1 cellular context compared by ENCODE assay signal in the genomic region with DNA sequence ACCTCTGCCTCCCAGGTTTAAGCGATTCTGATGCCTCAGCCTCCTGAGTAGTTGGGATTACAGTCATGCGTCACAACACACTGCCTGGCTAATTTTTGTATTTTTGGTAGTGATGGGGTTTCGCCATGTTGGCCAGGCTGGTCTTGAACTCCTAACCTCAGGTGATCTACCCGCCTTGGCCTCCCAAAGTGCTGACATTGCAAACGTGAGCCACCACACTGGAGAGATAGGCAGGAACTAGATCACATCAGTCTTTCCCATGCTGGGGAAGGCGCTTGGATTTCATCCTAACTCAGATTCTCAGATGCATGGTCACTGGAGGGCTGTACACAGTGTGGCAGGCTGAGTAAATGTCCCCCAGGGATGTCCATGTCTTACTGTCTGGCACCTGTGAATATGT.
A peak's percentile ranks its signal among the peaks of the same experiment; 100 is the strongest.
TF ChIP-seq lines count a peak whose summit lies in the region.

No MANE protein-coding gene starts in this region.

TF ChIP-seq in IMR-90, 13 proteins besides CTCF, POLR2A, EP300 and RAD21:
- TF ChIP-seq, protein P1, sequence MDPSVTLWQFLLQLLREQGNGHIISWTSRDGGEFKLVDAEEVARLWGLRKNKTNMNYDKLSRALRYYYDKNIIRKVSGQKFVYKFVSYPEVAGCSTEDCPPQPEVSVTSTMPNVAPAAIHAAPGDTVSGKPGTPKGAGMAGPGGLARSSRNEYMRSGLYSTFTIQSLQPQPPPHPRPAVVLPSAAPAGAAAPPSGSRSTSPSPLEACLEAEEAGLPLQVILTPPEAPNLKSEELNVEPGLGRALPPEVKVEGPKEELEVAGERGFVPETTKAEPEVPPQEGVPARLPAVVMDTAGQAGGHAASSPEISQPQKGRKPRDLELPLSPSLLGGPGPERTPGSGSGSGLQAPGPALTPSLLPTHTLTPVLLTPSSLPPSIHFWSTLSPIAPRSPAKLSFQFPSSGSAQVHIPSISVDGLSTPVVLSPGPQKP (IDR thresholded peaks at IDR 0.05; ENCODE audit: borderline replicate concordance, low read depth, low read length) = no peak
- TF ChIP-seq MXI1 (IDR thresholded peaks at IDR 0.05; ENCODE audit: borderline replicate concordance, low read depth, low read length) = no peak
- TF ChIP-seq RCOR1 (IDR thresholded peaks at IDR 0.05; ENCODE audit: insufficient replicate concordance, low read length) = no peak
- TF ChIP-seq BHLHE40 (IDR thresholded peaks at IDR 0.05; ENCODE audit: low read depth, low read length) = no peak
- peak; percentile 84 for TF ChIP-seq MAFK (IDR thresholded peaks at IDR 0.05; ENCODE audit: low read depth, low read length)
